Comparison of ENCODE assay signal across 20 cellular contexts in the genomic region with DNA sequence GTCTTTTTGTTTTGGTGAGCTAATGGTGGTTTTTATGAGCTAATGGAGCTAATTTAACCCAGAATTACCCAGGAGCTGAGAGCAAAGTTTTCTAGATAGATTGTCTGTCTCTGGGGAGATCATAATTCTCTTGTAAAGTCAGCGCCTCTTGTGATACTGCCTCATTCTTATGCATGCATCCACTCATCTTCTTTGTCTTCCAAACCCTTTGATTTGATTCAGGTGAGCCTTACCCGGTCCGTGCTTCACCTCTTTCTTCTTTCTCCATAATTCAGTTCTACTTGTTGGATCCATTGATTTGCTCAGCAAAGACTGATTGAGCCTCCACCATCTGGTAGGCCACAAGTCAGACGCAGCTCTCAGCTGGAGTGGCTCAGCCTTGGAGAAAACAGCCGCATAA.
"Had no signal": no experiment of that assay in that cellular context is flagged by ENCODE, and none has a peak within 500 bp of the region (broad histone marks: within the 10 kb centered on the region; RNA-seq: fewer than 3 reads in every experiment).

No MANE protein-coding gene starts in this region.

- H3K27ac Mint-ChIP-seq: activated B cell treated with CpG ODN at 0.5 μM for 24 hours; activated CD4-positive, alpha-beta memory T cell treated with anti-CD3 and anti-CD28 coated beads for 36 hours; activated CD4-positive, alpha-beta T cell treated with anti-CD3 and anti-CD28 coated beads for 36 hours; activated naive CD4-positive, alpha-beta T cell treated with anti-CD3 and anti-CD28 coated beads, Interleukin-2, amount 10 ng/mL, durations not matched to agents 7 days and 5 days; effector memory CD8-positive, alpha-beta T cell; stimulated activated effector memory CD8-positive, alpha-beta T cell treated with anti-CD3 and anti-CD28 coated beads, Interleukin-12 subunit alpha, Interleukin-12 subunit beta, amount 100 ng/mL, for 72 hours; stimulated activated naive CD8-positive, alpha-beta T cell treated with anti-CD3 and anti-CD28 coated beads, Interleukin-15, amount 100 ng/mL, for 72 hours had no signal

- ATAC-seq: activated CD4-positive, alpha-beta T cell treated with anti-CD3 and anti-CD28 coated beads for 36 hours; body of pancreas; effector memory CD8-positive, alpha-beta T cell; gastrocnemius medialis; heart left ventricle; left lobe of liver; lower lobe of right lung; right lobe of liver; stimulated activated effector memory CD8-positive, alpha-beta T cell treated with anti-CD3 and anti-CD28 coated beads, Interleukin-12 subunit alpha, Interleukin-12 subunit beta, amount 100 ng/mL, for 72 hours; stimulated activated naive CD8-positive, alpha-beta T cell treated with anti-CD3 and anti-CD28 coated beads, Interleukin-15, amount 100 ng/mL, for 72 hours had no signal

- H3K27me3 ChIP-seq: body of pancreas, gastrocnemius medialis, heart left ventricle, right lobe of liver had no signal

- H3K9me3 Mint-ChIP-seq: activated B cell treated with CpG ODN at 0.5 μM for 24 hours; activated CD4-positive, alpha-beta memory T cell treated with anti-CD3 and anti-CD28 coated beads for 36 hours; activated naive CD4-positive, alpha-beta T cell treated with anti-CD3 and anti-CD28 coated beads, Interleukin-2, amount 10 ng/mL, durations not matched to agents 7 days and 5 days; effector memory CD8-positive, alpha-beta T cell; naive B cell; stimulated activated effector memory CD8-positive, alpha-beta T cell treated with anti-CD3 and anti-CD28 coated beads, Interleukin-12 subunit alpha, Interleukin-12 subunit beta, amount 100 ng/mL, for 72 hours; stimulated activated naive CD8-positive, alpha-beta T cell treated with anti-CD3 and anti-CD28 coated beads, Interleukin-15, amount 100 ng/mL, for 72 hours had no signal

- H3K4me3 ChIP-seq: body of pancreas, esophagus muscularis mucosa, gastrocnemius medialis, heart left ventricle, lower lobe of right lung, right lobe of liver, skin epidermis, tibial artery had no signal

- H3K4me1 ChIP-seq: body of pancreas, esophagus muscularis mucosa, gastrocnemius medialis, heart left ventricle, tibial artery had no signal

- H3K4me1 Mint-ChIP-seq: activated B cell treated with CpG ODN at 0.5 μM for 24 hours; activated CD4-positive, alpha-beta T cell treated with anti-CD3 and anti-CD28 coated beads for 36 hours; activated naive CD4-positive, alpha-beta T cell treated with anti-CD3 and anti-CD28 coated beads, Interleukin-2, amount 10 ng/mL, durations not matched to agents 7 days and 5 days; naive B cell; stimulated activated effector memory CD8-positive, alpha-beta T cell treated with anti-CD3 and anti-CD28 coated beads, Interleukin-12 subunit alpha, Interleukin-12 subunit beta, amount 100 ng/mL, for 72 hours; stimulated activated naive CD8-positive, alpha-beta T cell treated with anti-CD3 and anti-CD28 coated beads, Interleukin-15, amount 100 ng/mL, for 72 hours had no signal

- H3K27ac ChIP-seq: body of pancreas, esophagus muscularis mucosa, gastrocnemius medialis, heart left ventricle, lower lobe of right lung, right lobe of liver, skin epidermis, tibial artery had no signal

- H3K36me3 Mint-ChIP-seq: activated CD4-positive, alpha-beta memory T cell treated with anti-CD3 and anti-CD28 coated beads for 36 hours; activated naive CD4-positive, alpha-beta T cell treated with anti-CD3 and anti-CD28 coated beads, Interleukin-2, amount 10 ng/mL, durations not matched to agents 7 days and 5 days; naive B cell; stimulated activated effector memory CD8-positive, alpha-beta T cell treated with anti-CD3 and anti-CD28 coated beads, Interleukin-12 subunit alpha, Interleukin-12 subunit beta, amount 100 ng/mL, for 72 hours had no signal

- H3K9me3 ChIP-seq: body of pancreas, esophagus muscularis mucosa, gastrocnemius medialis, heart left ventricle, lower lobe of right lung, right lobe of liver, tibial artery had no signal

- H3K36me3 ChIP-seq: esophagus muscularis mucosa, gastrocnemius medialis, heart left ventricle, lower lobe of right lung, right lobe of liver, tibial artery had no signal

- H3K4me3 Mint-ChIP-seq: activated B cell treated with CpG ODN at 0.5 μM for 24 hours; activated CD4-positive, alpha-beta memory T cell treated with anti-CD3 and anti-CD28 coated beads for 36 hours; activated CD4-positive, alpha-beta T cell treated with anti-CD3 and anti-CD28 coated beads for 36 hours; activated naive CD4-positive, alpha-beta T cell treated with anti-CD3 and anti-CD28 coated beads, Interleukin-2, amount 10 ng/mL, durations not matched to agents 7 days and 5 days; effector memory CD8-positive, alpha-beta T cell; naive B cell; stimulated activated effector memory CD8-positive, alpha-beta T cell treated with anti-CD3 and anti-CD28 coated beads, Interleukin-12 subunit alpha, Interleukin-12 subunit beta, amount 100 ng/mL, for 72 hours; stimulated activated naive CD8-positive, alpha-beta T cell treated with anti-CD3 and anti-CD28 coated beads, Interleukin-15, amount 100 ng/mL, for 72 hours had no signal

- H3K27me3 Mint-ChIP-seq: stimulated activated naive CD8-positive, alpha-beta T cell treated with anti-CD3 and anti-CD28 coated beads, Interleukin-15, amount 100 ng/mL, for 72 hours had no signal

- DNase-seq: activated B cell treated with CpG ODN at 0.5 μM for 24 hours; activated CD4-positive, alpha-beta memory T cell treated with anti-CD3 and anti-CD28 coated beads for 36 hours; activated CD4-positive, alpha-beta T cell treated with anti-CD3 and anti-CD28 coated beads for 36 hours; activated effector memory CD4-positive, alpha-beta T cell treated with anti-CD3 and anti-CD28 coated beads, Interleukin-2, amount 50 U/mL, for 16 hours; activated naive CD4-positive, alpha-beta T cell treated with anti-CD3 and anti-CD28 coated beads, Interleukin-2, amount 10 ng/mL, durations not matched to agents 7 days and 5 days; body of pancreas; effector memory CD8-positive, alpha-beta T cell; gastrocnemius medialis; heart left ventricle; lower lobe of right lung; naive B cell; right lobe of liver; stimulated activated CD4-positive, alpha-beta T cell treated with anti-CD3 and anti-CD28 coated beads, Interleukin-2, amount 100 ng/mL, for 24 hours; stimulated activated naive CD8-positive, alpha-beta T cell treated with anti-CD3 and anti-CD28 coated beads, Interleukin-15, amount 100 ng/mL, for 72 hours; T-helper 1 cell; tibial artery had no signal
